40 cellular contexts compared by ENCODE assay signal in the genomic region with DNA sequence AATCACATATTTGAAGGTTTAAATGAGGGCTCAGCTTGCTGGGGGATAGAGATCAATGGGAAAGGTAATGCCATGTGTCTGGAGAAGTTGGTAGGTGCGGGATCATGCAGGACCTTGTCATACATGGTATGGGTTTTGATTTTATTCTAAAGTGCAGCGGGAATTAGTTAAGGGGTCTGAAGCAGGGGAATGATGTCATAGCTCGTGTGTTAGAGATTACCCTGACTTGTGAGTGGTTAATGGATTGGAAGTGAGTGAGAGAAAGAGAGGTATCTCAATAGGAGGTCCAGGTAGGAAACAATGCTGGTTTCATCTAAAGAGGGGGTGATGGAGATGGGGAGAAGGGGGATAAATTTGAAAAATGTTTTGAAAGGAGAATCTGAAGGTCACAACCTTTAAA.
"Had no signal": no experiment of that assay in that cellular context is flagged by ENCODE, and none has a peak within 500 bp of the region (broad histone marks: within the 10 kb centered on the region; RNA-seq: fewer than 3 reads in every experiment).

No MANE protein-coding gene starts in this region.

- H3K27ac ChIP-seq: adrenal gland, ascending aorta, body of pancreas, brain microvascular endothelial cell, breast epithelium, cardiac muscle cell had no signal

- H3K9me3 Mint-ChIP-seq: activated naive CD4-positive, alpha-beta T cell treated with anti-CD3 and anti-CD28 coated beads, Interleukin-2, amount 10 ng/mL, durations not matched to agents 7 days and 5 days; activated T-cell treated with anti-CD3 and anti-CD28 coated beads, Interleukin-2, amount 50 U/mL, for 24 hours had no signal

- H3K27me3 Mint-ChIP-seq: activated naive CD4-positive, alpha-beta T cell treated with anti-CD3 and anti-CD28 coated beads, Interleukin-2, amount 10 ng/mL, durations not matched to agents 7 days and 5 days; activated naive CD4-positive, alpha-beta T cell treated with anti-CD3 and anti-CD28 coated beads, Interleukin-2, amount 50 U/mL, for 24 hours; activated naive CD8-positive, alpha-beta T cell treated with anti-CD3 and anti-CD28 coated beads, Interleukin-2, amount 10 ng/mL, durations not matched to agents 7 days and 5 days; central memory CD8-positive, alpha-beta T cell had no signal

- H3K4me1 ChIP-seq: ascending aorta, body of pancreas, breast epithelium had no signal

- FAIRE-seq: astrocyte, bronchial epithelial cell had no signal

- ATAC-seq: activated naive CD4-positive, alpha-beta T cell treated with anti-CD3 and anti-CD28 coated beads, Interleukin-2, amount 50 U/mL, for 72 hours; activated naive CD8-positive, alpha-beta T cell treated with anti-CD3 and anti-CD28 coated beads, Interleukin-2, amount 50 U/mL, for 24 hours; activated T-cell treated with anti-CD3 and anti-CD28 coated beads, Interleukin-2, amount 50 U/mL, for 4 hours; activated T-cell treated with anti-CD3 and anti-CD28 coated beads, Interleukin-2, amount 50 U/mL, for 72 hours; activated T-helper 17 cell treated with anti-CD3 and anti-CD28 coated beads, Interleukin-2, amount 50 U/mL, for 72 hours; body of pancreas had no signal

- H3K36me3 Mint-ChIP-seq: activated naive CD4-positive, alpha-beta T cell treated with anti-CD3 and anti-CD28 coated beads, Interleukin-2, amount 10 ng/mL, durations not matched to agents 7 days and 5 days; activated naive CD4-positive, alpha-beta T cell treated with anti-CD3 and anti-CD28 coated beads, Interleukin-2, amount 50 U/mL, for 24 hours; activated naive CD4-positive, alpha-beta T cell treated with anti-CD3 and anti-CD28 coated beads, Interleukin-2, amount 50 U/mL, for 72 hours; activated naive CD8-positive, alpha-beta T cell; activated naive CD8-positive, alpha-beta T cell treated with anti-CD3 and anti-CD28 coated beads for 36 hours; activated naive CD8-positive, alpha-beta T cell treated with anti-CD3 and anti-CD28 coated beads, Interleukin-2, amount 10 ng/mL, durations not matched to agents 7 days and 5 days; brain had no signal

- H3K4me1 Mint-ChIP-seq: activated naive CD4-positive, alpha-beta T cell treated with anti-CD3 and anti-CD28 coated beads, Interleukin-2, amount 10 ng/mL, durations not matched to agents 7 days and 5 days; activated naive CD4-positive, alpha-beta T cell treated with anti-CD3 and anti-CD28 coated beads, Interleukin-2, amount 50 U/mL, for 24 hours; activated naive CD8-positive, alpha-beta T cell treated with anti-CD3 and anti-CD28 coated beads for 36 hours; activated naive CD8-positive, alpha-beta T cell treated with anti-CD3 and anti-CD28 coated beads, Interleukin-2, amount 10 ng/mL, durations not matched to agents 7 days and 5 days; activated naive CD8-positive, alpha-beta T cell treated with anti-CD3 and anti-CD28 coated beads, Interleukin-2, amount 50 U/mL, for 24 hours; activated T-helper 17 cell treated with anti-CD3 and anti-CD28 coated beads, Interleukin-2, amount 50 U/mL, for 72 hours; brain; central memory CD8-positive, alpha-beta T cell had no signal

- H3K9me3 ChIP-seq: adrenal gland, ascending aorta, body of pancreas had no signal

- H3K36me3 ChIP-seq: adrenal gland, ascending aorta, brain microvascular endothelial cell, breast epithelium, cardiac muscle cell had no signal

- H3K27ac Mint-ChIP-seq: activated naive CD4-positive, alpha-beta T cell treated with anti-CD3 and anti-CD28 coated beads for 36 hours; activated naive CD4-positive, alpha-beta T cell treated with anti-CD3 and anti-CD28 coated beads, Interleukin-2, amount 10 ng/mL, durations not matched to agents 7 days and 5 days; activated naive CD4-positive, alpha-beta T cell treated with anti-CD3 and anti-CD28 coated beads, Interleukin-2, amount 50 U/mL, for 24 hours; activated naive CD4-positive, alpha-beta T cell treated with anti-CD3 and anti-CD28 coated beads, Interleukin-2, amount 50 U/mL, for 72 hours; activated naive CD8-positive, alpha-beta T cell; activated naive CD8-positive, alpha-beta T cell treated with anti-CD3 and anti-CD28 coated beads for 36 hours; activated naive CD8-positive, alpha-beta T cell treated with anti-CD3 and anti-CD28 coated beads, Interleukin-2, amount 10 ng/mL, durations not matched to agents 7 days and 5 days; activated naive CD8-positive, alpha-beta T cell treated with anti-CD3 and anti-CD28 coated beads, Interleukin-2, amount 50 U/mL, for 24 hours; activated T-cell treated with anti-CD3 and anti-CD28 coated beads, Interleukin-2, amount 50 U/mL, for 24 hours; activated T-cell treated with anti-CD3 and anti-CD28 coated beads, Interleukin-2, amount 50 U/mL, for 72 hours; activated T-helper 1 cell treated with anti-CD3 and anti-CD28 coated beads, Interleukin-12 subunit alpha, Interleukin-12 subunit beta, Interleukin-2, Interleukin-4 antibody, amounts not matched to agents 30 ng/mL and 10 ng/mL and 1 ng/mL, durations not matched to agents 14 hours and 24 hours and 36 hours; activated T-helper 17 cell treated with anti-CD3 and anti-CD28 coated beads, Interleukin-2, amount 50 U/mL, for 72 hours; activated T-helper 2 cell treated with anti-CD3 and anti-CD28 coated beads, Interferon-gamma antibody, Interleukin-2, Interleukin-4, amounts not matched to agents 10 μg/mL and 5 μg/mL and 100 μg/mL, durations not matched to agents 14 hours and 24 hours and 36 hours; brain had no signal

- H3K4me3 Mint-ChIP-seq: activated naive CD4-positive, alpha-beta T cell treated with anti-CD3 and anti-CD28 coated beads for 36 hours; activated naive CD4-positive, alpha-beta T cell treated with anti-CD3 and anti-CD28 coated beads, Interleukin-2, amount 10 ng/mL, durations not matched to agents 7 days and 5 days; activated naive CD4-positive, alpha-beta T cell treated with anti-CD3 and anti-CD28 coated beads, Interleukin-2, amount 50 U/mL, for 24 hours; activated naive CD8-positive, alpha-beta T cell; activated naive CD8-positive, alpha-beta T cell treated with anti-CD3 and anti-CD28 coated beads for 36 hours; activated naive CD8-positive, alpha-beta T cell treated with anti-CD3 and anti-CD28 coated beads, Interleukin-2, amount 10 ng/mL, durations not matched to agents 7 days and 5 days; activated naive CD8-positive, alpha-beta T cell treated with anti-CD3 and anti-CD28 coated beads, Interleukin-2, amount 50 U/mL, for 24 hours; activated T-cell treated with anti-CD3 and anti-CD28 coated beads, Interleukin-2, amount 50 U/mL, for 24 hours; activated T-cell treated with anti-CD3 and anti-CD28 coated beads, Interleukin-2, amount 50 U/mL, for 4 hours; activated T-cell treated with anti-CD3 and anti-CD28 coated beads, Interleukin-2, amount 50 U/mL, for 72 hours; activated T-helper 1 cell treated with anti-CD3 and anti-CD28 coated beads, Interleukin-12 subunit alpha, Interleukin-12 subunit beta, Interleukin-2, Interleukin-4 antibody, amounts not matched to agents 30 ng/mL and 10 ng/mL and 1 ng/mL, durations not matched to agents 14 hours and 24 hours and 36 hours; activated T-helper 17 cell treated with anti-CD3 and anti-CD28 coated beads, Interleukin-2, amount 50 U/mL, for 72 hours; brain; central memory CD8-positive, alpha-beta T cell had no signal

- H3K4me3 ChIP-seq: adrenal gland, ascending aorta, body of pancreas, breast epithelium, cardiac muscle cell had no signal

- H3K27me3 ChIP-seq: adrenal gland, ascending aorta, brain microvascular endothelial cell, breast epithelium, cardiac muscle cell had no signal

- DNase-seq: activated effector memory CD4-positive, alpha-beta T cell treated with anti-CD3 and anti-CD28 coated beads, Interleukin-2, amount 50 U/mL, for 16 hours; activated effector memory CD4-positive, alpha-beta T cell treated with Interleukin-2 at 50 U/mL for 16 hours; activated gamma-delta T cell; activated gamma-delta T cell treated with Interleukin-2 at 50 U/mL for 16 hours; activated naive CD4-positive, alpha-beta T cell; activated naive CD4-positive, alpha-beta T cell treated with anti-CD3 and anti-CD28 coated beads for 36 hours; activated naive CD4-positive, alpha-beta T cell treated with anti-CD3 and anti-CD28 coated beads, Interleukin-2, amount 10 ng/mL, durations not matched to agents 7 days and 5 days; activated naive CD4-positive, alpha-beta T cell treated with anti-CD3 and anti-CD28 coated beads, Interleukin-2, amount 50 U/mL, for 16 hours; activated naive CD4-positive, alpha-beta T cell treated with Interleukin-2 at 50 U/mL for 16 hours; activated naive CD8-positive, alpha-beta T cell treated with anti-CD3 and anti-CD28 coated beads for 36 hours; activated naive CD8-positive, alpha-beta T cell treated with anti-CD3 and anti-CD28 coated beads, Interleukin-2, amount 10 ng/mL, durations not matched to agents 7 days and 5 days; activated naive CD8-positive, alpha-beta T cell treated with anti-CD3 and anti-CD28 coated beads, Interleukin-2, amount 50 U/mL, for 24 hours; activated T-cell treated with anti-CD3 and anti-CD28 coated beads, Interleukin-2, amount 50 U/mL, for 1 hour; activated T-cell treated with anti-CD3 and anti-CD28 coated beads, Interleukin-2, amount 50 U/mL, for 24 hours; activated T-cell treated with anti-CD3 and anti-CD28 coated beads, Interleukin-2, amount 50 U/mL, for 4 hours; activated T-cell treated with anti-CD3 and anti-CD28 coated beads, Interleukin-2, amount 50 U/mL, for 48 hours; activated T-cell treated with anti-CD3 and anti-CD28 coated beads, Interleukin-2, amount 50 U/mL, for 72 hours; adrenal gland; amniotic stem cell; amygdala; anterior cingulate cortex; aorta; body of pancreas; brain microvascular endothelial cell; caudate nucleus; central memory CD4-positive, alpha-beta T cell; cerebellar nuclear complex had no signal
